In the genomic region with DNA sequence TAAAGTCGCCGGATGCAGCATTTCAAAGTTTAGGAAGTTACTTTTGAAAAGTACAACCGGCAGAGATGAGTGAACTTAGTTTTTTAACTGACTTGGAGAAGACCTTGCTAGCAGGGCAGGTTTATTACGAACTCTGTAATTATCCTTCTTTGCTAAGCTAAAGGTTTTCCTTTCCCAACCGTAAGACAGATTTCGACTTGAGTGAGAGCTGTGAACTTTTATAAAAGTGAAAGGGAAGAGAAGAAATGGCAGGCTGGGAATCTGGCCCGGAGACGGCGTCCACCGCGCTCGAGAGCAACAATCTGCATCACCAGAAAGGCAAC, we compare ENCODE assay signal across 8 cellular contexts. TPM values are rescaled to one million over a fixed set of nuclear protein-coding genes. Genes with fewer than 3 reads are reported as not detected.
DNase-seq lines count a peak whose midpoint lies in the region; ATAC-seq and TF ChIP-seq lines count a peak whose summit lies in the region.

No MANE protein-coding gene starts in this region.

- H3K36me3 ChIP-seq in iPS-18a (ENCODE audit: control insufficient read depth, low read depth, low read length), result no peaks in the 10 kb centered on the region

- no peak for DNase-seq in activated T-cell treated with anti-CD3 and anti-CD28 coated beads, Interleukin-2, amount 50 U/mL, for 72 hours
- no peak for DNase-seq in activated T-cell treated with anti-CD3 and anti-CD28 coated beads, Interleukin-2, amount 50 U/mL, for 1 hour
- DNase-seq in WTC11 (ENCODE audit: low spot score) (no peak), substantia nigra (lab: John Stamatoyannopoulos, UW) (no peak)

- H3K9me3 ChIP-seq in iPS-18a (ENCODE audit: control insufficient read depth, low read depth, low read length), result no peaks in the 10 kb centered on the region

- TF ChIP-seq CTCF in WTC11 (IDR thresholded peaks at IDR 0.05), result no peak

- peaks cover 16% of the 10 kb centered on the region for H3K4me1 ChIP-seq in iPS-18a (ENCODE audit: control insufficient read depth, low read depth, low read length)

- H3K27ac ChIP-seq in iPS-18a (ENCODE audit: low read length) (no peak overlapping the region), substantia nigra (ENCODE audit: low read depth, low read length, poor library complexity, severe bottlenecking) (peak overlapping the region; percentile 72)

- peaks cover 5% of the 10 kb centered on the region for H3K4me1 Mint-ChIP-seq in activated T-cell treated with anti-CD3 and anti-CD28 coated beads, Interleukin-2, amount 50 U/mL, for 72 hours (ENCODE audit: low read depth)
- H3K4me1 Mint-ChIP-seq in WTC11, result peaks cover 33% of the 10 kb centered on the region

- ATAC-seq in activated T-cell treated with anti-CD3 and anti-CD28 coated beads, Interleukin-2, amount 50 U/mL, for 72 hours (replicated peaks in 1 of 2), result peak in 1 of 2 donors; percentile 25
- ATAC-seq in WTC11 (peak; percentile 2; the same call in 1 of the 2 replicates), GM18520 (IDR thresholded peaks at IDR 0.05; ENCODE audit: unreplicated experiment) (no peak), GM19351 (IDR thresholded peaks at IDR 0.05; ENCODE audit: unreplicated experiment) (no peak), GM19324 (IDR thresholded peaks at IDR 0.05; ENCODE audit: low FRiP score, unreplicated experiment) (no peak)

- H3K4me3 Mint-ChIP-seq in activated T-cell treated with anti-CD3 and anti-CD28 coated beads, Interleukin-2, amount 50 U/mL, for 72 hours, result peak overlapping the region; percentile 81 to 90
- peak overlapping the region; percentile 78 for H3K4me3 Mint-ChIP-seq in WTC11

- peak overlapping the region; percentile 56 for H3K9ac ChIP-seq in iPS-18a (ENCODE audit: low read length)

- CTCF ChIA-PET in WTC11 (lab: Charles Lee), result interaction anchor here (1.3 to 1.8 kb wide), 2 partner anchors 74 to 343 kb away, joined by 3 to 6 read pairs; no protein-coding TSS in a partner anchor

- H3K27me3 Mint-ChIP-seq in activated T-cell treated with anti-CD3 and anti-CD28 coated beads, Interleukin-2, amount 50 U/mL, for 72 hours (ENCODE audit: low read depth), result peaks cover 72% of the 10 kb centered on the region
- H3K27me3 Mint-ChIP-seq in WTC11 (ENCODE audit: low read depth), result peaks cover 13% of the 10 kb centered on the region

- peaks cover 9% of the 10 kb centered on the region for H3K27me3 ChIP-seq in iPS-18a (ENCODE audit: control insufficient read depth, insufficient read depth, low read length)

- H3K9me3 Mint-ChIP-seq in activated T-cell treated with anti-CD3 and anti-CD28 coated beads, Interleukin-2, amount 50 U/mL, for 72 hours, result peaks cover 0 to 2% of the 10 kb centered on the region in 2 donors
- no peaks in the 10 kb centered on the region for H3K9me3 Mint-ChIP-seq in WTC11

- POLR2A ChIA-PET in WTC11 (lab: Charles Lee), result interaction anchor here (0.5 to 1.1 kb wide), 4 partner anchors 11 to 190 kb away, joined by 3 to 4 read pairs (median 3); no protein-coding TSS in a partner anchor

- peak overlapping the region; percentile 24 for H3K27ac Mint-ChIP-seq in activated T-cell treated with anti-CD3 and anti-CD28 coated beads, Interleukin-2, amount 50 U/mL, for 72 hours
- H3K27ac Mint-ChIP-seq in WTC11, result peak overlapping the region; percentile 96

- H3K36me3 Mint-ChIP-seq in activated T-cell treated with anti-CD3 and anti-CD28 coated beads, Interleukin-2, amount 50 U/mL, for 72 hours (ENCODE audit: insufficient read depth in 2 of 2), result peaks cover 0 to 4% of the 10 kb centered on the region in 2 donors
- no peaks in the 10 kb centered on the region for H3K36me3 Mint-ChIP-seq in WTC11

- H3K4me3 ChIP-seq in iPS-18a (ENCODE audit: low read length), result peak overlapping the region; percentile 60

TF ChIP-seq in WTC11, 78 proteins besides CTCF, POLR2A, EP300 and RAD21:
- no peak for TF ChIP-seq ELF4 (CRISPR knock-in tag; IDR thresholded peaks at IDR 0.05; ENCODE audit: low read depth)
- TF ChIP-seq JAZF1 (CRISPR knock-in tag; IDR thresholded peaks at IDR 0.05), result no peak
- TF ChIP-seq ZNF263 (CRISPR knock-in tag; IDR thresholded peaks at IDR 0.05; ENCODE audit: low read depth), result no peak
- no peak for TF ChIP-seq RELA (CRISPR knock-in tag; IDR thresholded peaks at IDR 0.05; ENCODE audit: borderline replicate concordance)
- no peak for TF ChIP-seq MAX (CRISPR knock-in tag; IDR thresholded peaks at IDR 0.05)
- no peak for TF ChIP-seq MXD4 (CRISPR knock-in tag; IDR thresholded peaks at IDR 0.05; ENCODE audit: borderline replicate concordance)
- TF ChIP-seq ETV6 (CRISPR knock-in tag; IDR thresholded peaks at IDR 0.05), result no peak
- no peak for TF ChIP-seq TCF7 (CRISPR knock-in tag; IDR thresholded peaks at IDR 0.05; ENCODE audit: low read depth)
- no peak for TF ChIP-seq ATF6 (CRISPR knock-in tag; IDR thresholded peaks at IDR 0.05)
- no peak for TF ChIP-seq IRF2 (CRISPR knock-in tag; IDR thresholded peaks at IDR 0.05; ENCODE audit: borderline replicate concordance, low read depth)
- TF ChIP-seq ESRRA (CRISPR knock-in tag; IDR thresholded peaks at IDR 0.05; ENCODE audit: borderline replicate concordance), result no peak
- TF ChIP-seq, protein P1, sequence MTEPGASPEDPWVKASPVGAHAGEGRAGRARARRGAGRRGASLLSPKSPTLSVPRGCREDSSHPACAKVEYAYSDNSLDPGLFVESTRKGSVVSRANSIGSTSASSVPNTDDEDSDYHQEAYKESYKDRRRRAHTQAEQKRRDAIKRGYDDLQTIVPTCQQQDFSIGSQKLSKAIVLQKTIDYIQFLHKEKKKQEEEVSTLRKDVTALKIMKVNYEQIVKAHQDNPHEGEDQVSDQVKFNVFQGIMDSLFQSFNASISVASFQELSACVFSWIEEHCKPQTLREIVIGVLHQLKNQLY (CRISPR knock-in tag; IDR thresholded peaks at IDR 0.05), result no peak
- TF ChIP-seq FOXP4 (CRISPR knock-in tag; IDR thresholded peaks at IDR 0.05), result no peak
- TF ChIP-seq GRHL2 (CRISPR knock-in tag; IDR thresholded peaks at IDR 0.05; ENCODE audit: insufficient replicate concordance, severe bottlenecking), result no peak
- TF ChIP-seq ZNF396 (CRISPR knock-in tag; IDR thresholded peaks at IDR 0.05; ENCODE audit: borderline replicate concordance), result no peak
- no peak for TF ChIP-seq FOXJ3 (CRISPR knock-in tag; IDR thresholded peaks at IDR 0.05; ENCODE audit: borderline replicate concordance)
- no peak for TF ChIP-seq GTF2I (CRISPR knock-in tag; conservative IDR thresholded peaks at IDR 0.05)
- TF ChIP-seq ZNF317 (CRISPR knock-in tag; IDR thresholded peaks at IDR 0.05; ENCODE audit: borderline replicate concordance, low read depth), result no peak
- no peak for TF ChIP-seq ZBTB43 (CRISPR knock-in tag; IDR thresholded peaks at IDR 0.05)

RNA-seq across cellular contexts. Expression of gene TEAD1, which starts 0.7 kb away (rescaled TPM):
- total RNA-seq in activated T-cell treated with anti-CD3 and anti-CD28 coated beads, Interleukin-2, amount 50 U/mL, for 72 hours, result under 1 TPM; 0.31 to 0.35 TPM
- total RNA-seq in WTC11 (2021), result 58.9 to 79.9 TPM (median 62.0 TPM) in 3 replicates

Comparison
In these comparisons a context has a peak if more than half of its experiments do, and no peak if none do; other contexts are left out.
1. RNA of gene TEAD1, which starts 0.7 kb away (total RNA-seq): 58.9 to 79.9 TPM in WTC11; 0.31 to 0.35 TPM in activated T-cell treated with anti-CD3 and anti-CD28 coated beads, Interleukin-2, amount 50 U/mL, for 72 hours; every median in the first group is over 10 times any median in the second.